In genomic region chr19:16334421-16334820, GRCh38 we compare ENCODE assay signal across 1 cellular context.
TF ChIP-seq lines count a peak whose summit lies in the region.

No MANE protein-coding gene starts in this region.

TF ChIP-seq in IMR-90, 13 proteins besides CTCF, POLR2A, EP300 and RAD21:
- no peak for TF ChIP-seq USF2 (IDR thresholded peaks at IDR 0.05; ENCODE audit: low read depth, low read length)
- no peak for TF ChIP-seq SMC3 (IDR thresholded peaks at IDR 0.05; ENCODE audit: low read depth, low read length)
- TF ChIP-seq NFE2L2 (IDR thresholded peaks at IDR 0.05; ENCODE audit: low read depth, low read length): no peak
- no peak for TF ChIP-seq CEBPB (IDR thresholded peaks at IDR 0.05; ENCODE audit: low read depth, low read length)
- no peak for TF ChIP-seq CHD1 (IDR thresholded peaks at IDR 0.05; ENCODE audit: low read depth, low read length)
- no peak for TF ChIP-seq RCOR1 (IDR thresholded peaks at IDR 0.05; ENCODE audit: insufficient replicate concordance, low read length)
- no peak for TF ChIP-seq MAZ (IDR thresholded peaks at IDR 0.05; ENCODE audit: borderline replicate concordance, low read depth, low read length)
- TF ChIP-seq ELK1 (IDR thresholded peaks at IDR 0.05; ENCODE audit: borderline replicate concordance, low read depth, low read length): no peak
- TF ChIP-seq BHLHE40 (IDR thresholded peaks at IDR 0.05; ENCODE audit: low read depth, low read length): no peak
- no peak for TF ChIP-seq FOS (IDR thresholded peaks at IDR 0.05; ENCODE audit: low read depth, low read length)
- TF ChIP-seq MXI1 (IDR thresholded peaks at IDR 0.05; ENCODE audit: borderline replicate concordance, low read depth, low read length): no peak
- TF ChIP-seq MAFK (IDR thresholded peaks at IDR 0.05; ENCODE audit: low read depth, low read length): no peak
- TF ChIP-seq RFX5 (IDR thresholded peaks at IDR 0.05; ENCODE audit: low read depth, low read length): no peak
TF ChIP-seq in IMR-90: peak in this region for 0.
